Comparison of ENCODE assay signal across 1 cellular context in the genomic region with DNA sequence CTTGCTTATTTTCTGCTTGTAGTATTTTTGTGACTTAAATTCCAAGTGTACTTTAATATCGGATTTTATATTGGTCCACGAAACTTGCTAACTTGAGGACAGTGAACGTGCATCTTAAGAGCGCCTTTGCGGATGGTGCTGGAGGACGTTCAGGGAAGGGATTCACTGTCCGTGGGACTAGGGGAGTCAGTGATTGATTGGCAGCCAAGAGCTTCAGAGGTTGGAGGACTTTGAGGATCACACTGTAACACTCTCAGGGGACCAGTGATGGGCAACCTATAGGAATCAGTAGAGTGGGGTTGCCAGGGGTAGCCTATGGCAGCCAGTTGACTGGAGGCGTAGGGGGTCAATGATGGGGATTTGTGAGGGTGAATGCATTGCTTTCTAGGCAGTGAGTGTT.
TF ChIP-seq lines count a peak whose summit lies in the region.

No MANE protein-coding gene starts in this region.

TF ChIP-seq in GM23338, 12 proteins besides CTCF, POLR2A, EP300 and RAD21 (continued from another document):
- TF ChIP-seq, protein P1, sequence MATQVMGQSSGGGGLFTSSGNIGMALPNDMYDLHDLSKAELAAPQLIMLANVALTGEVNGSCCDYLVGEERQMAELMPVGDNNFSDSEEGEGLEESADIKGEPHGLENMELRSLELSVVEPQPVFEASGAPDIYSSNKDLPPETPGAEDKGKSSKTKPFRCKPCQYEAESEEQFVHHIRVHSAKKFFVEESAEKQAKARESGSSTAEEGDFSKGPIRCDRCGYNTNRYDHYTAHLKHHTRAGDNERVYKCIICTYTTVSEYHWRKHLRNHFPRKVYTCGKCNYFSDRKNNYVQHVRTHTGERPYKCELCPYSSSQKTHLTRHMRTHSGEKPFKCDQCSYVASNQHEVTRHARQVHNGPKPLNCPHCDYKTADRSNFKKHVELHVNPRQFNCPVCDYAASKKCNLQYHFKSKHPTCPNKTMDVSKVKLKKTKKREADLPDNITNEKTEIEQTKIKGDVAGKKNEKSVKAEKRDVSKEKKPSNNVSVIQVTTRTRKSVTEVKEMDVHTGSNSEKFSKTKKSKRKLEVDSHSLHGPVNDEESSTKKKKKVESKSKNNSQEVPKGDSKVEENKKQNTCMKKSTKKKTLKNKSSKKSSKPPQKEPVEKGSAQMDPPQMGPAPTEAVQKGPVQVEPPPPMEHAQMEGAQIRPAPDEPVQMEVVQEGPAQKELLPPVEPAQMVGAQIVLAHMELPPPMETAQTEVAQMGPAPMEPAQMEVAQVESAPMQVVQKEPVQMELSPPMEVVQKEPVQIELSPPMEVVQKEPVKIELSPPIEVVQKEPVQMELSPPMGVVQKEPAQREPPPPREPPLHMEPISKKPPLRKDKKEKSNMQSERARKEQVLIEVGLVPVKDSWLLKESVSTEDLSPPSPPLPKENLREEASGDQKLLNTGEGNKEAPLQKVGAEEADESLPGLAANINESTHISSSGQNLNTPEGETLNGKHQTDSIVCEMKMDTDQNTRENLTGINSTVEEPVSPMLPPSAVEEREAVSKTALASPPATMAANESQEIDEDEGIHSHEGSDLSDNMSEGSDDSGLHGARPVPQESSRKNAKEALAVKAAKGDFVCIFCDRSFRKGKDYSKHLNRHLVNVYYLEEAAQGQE (IDR thresholded peaks at IDR 0.05; ENCODE audit: unreplicated experiment), result no peak
- TF ChIP-seq, protein P2, sequence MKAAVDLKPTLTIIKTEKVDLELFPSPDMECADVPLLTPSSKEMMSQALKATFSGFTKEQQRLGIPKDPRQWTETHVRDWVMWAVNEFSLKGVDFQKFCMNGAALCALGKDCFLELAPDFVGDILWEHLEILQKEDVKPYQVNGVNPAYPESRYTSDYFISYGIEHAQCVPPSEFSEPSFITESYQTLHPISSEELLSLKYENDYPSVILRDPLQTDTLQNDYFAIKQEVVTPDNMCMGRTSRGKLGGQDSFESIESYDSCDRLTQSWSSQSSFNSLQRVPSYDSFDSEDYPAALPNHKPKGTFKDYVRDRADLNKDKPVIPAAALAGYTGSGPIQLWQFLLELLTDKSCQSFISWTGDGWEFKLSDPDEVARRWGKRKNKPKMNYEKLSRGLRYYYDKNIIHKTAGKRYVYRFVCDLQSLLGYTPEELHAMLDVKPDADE (IDR thresholded peaks at IDR 0.05), result no peak
- TF ChIP-seq EZH2phosphoT487 (IDR thresholded peaks at IDR 0.05; ENCODE audit: unreplicated experiment) (no peak), ZNF114 (CRISPR knock-in tag; IDR thresholded peaks at IDR 0.05) (no peak)
TF ChIP-seq in GM23338: peak in this region for 0.
